1 cellular context compared by ENCODE assay signal in genomic region chr1:236284291-236284711, GRCh38.
TF ChIP-seq lines count a peak whose summit lies in the region.

No MANE protein-coding gene starts in this region.

TF ChIP-seq in WTC11, 78 proteins besides CTCF, POLR2A, EP300 and RAD21 (continued from another document):
- no peak for TF ChIP-seq ZNF512 (CRISPR knock-in tag; IDR thresholded peaks at IDR 0.05; ENCODE audit: borderline replicate concordance)
- no peak for TF ChIP-seq ESRRA (CRISPR knock-in tag; IDR thresholded peaks at IDR 0.05; ENCODE audit: borderline replicate concordance)
- no peak for TF ChIP-seq ZNF425 (CRISPR knock-in tag; conservative IDR thresholded peaks at IDR 0.05)
- no peak for TF ChIP-seq STAT6 (CRISPR knock-in tag; conservative IDR thresholded peaks at IDR 0.05; ENCODE audit: low read depth)
- no peak for TF ChIP-seq ZNF396 (CRISPR knock-in tag; IDR thresholded peaks at IDR 0.05; ENCODE audit: borderline replicate concordance)
- no peak for TF ChIP-seq ZBTB43 (CRISPR knock-in tag; IDR thresholded peaks at IDR 0.05)
TF ChIP-seq in WTC11: peak in this region for 0.
